In the genomic region with DNA sequence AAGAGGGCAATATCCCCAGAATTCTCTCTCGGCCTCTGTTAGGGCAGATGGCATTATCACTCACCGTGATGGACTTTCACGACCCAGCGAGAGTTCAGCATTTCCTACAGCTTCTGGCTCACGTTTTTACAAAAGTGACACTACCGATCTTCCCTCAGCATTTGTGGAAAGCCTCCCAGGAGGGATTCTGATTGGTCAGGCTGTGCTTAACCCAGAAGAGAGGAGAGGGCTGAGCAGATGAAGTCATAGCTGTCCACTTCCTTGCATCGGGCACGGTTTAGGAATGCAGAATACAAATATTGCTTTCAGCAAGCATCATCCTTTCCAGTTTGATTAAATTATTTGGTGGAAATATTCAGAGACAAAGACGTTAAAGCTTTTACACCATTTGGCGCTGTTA, we compare ENCODE assay signal across 18 cellular contexts.
DNase-seq lines count a peak whose midpoint lies in the region; ATAC-seq and TF ChIP-seq lines count a peak whose summit lies in the region.
"Had no signal": no experiment of that assay in that cellular context is flagged by ENCODE, and none has a peak within 500 bp of the region (broad histone marks: within the 10 kb centered on the region; RNA-seq: fewer than 3 reads in every experiment).

No MANE protein-coding gene starts in this region.

- H3K4me1 ChIP-seq in IMR-90 (ENCODE audit: control insufficient read depth, insufficient read depth, low read length) (peaks cover 3% of the 10 kb centered on the region; the same call in 1 of the 2 replicates), aorta (ENCODE audit: control insufficient read depth in 1 of 2, insufficient read depth in 2 of 2, low read length in 2 of 2) (no peaks in the 10 kb centered on the region), tibial artery (no peaks in the 10 kb centered on the region)

- no peak for TF ChIP-seq RAD21 in IMR-90 (IDR thresholded peaks at IDR 0.05; ENCODE audit: low read length)

- H4K8ac ChIP-seq in IMR-90 (ENCODE audit: low read depth in 2 of 2, low read length in 2 of 2), result no peak overlapping the region

- CTCF ChIA-PET in IMR-90 (lab: Yijun Ruan, JAX), result no interaction called here

- H3K56ac ChIP-seq in IMR-90 (ENCODE audit: extremely low read depth, insufficient read depth, low read length), result no peak overlapping the region

- H3K4me3 ChIP-seq in IMR-90 (ENCODE audit: insufficient read depth, low read depth, low read length), result no peak overlapping the region
- no peak overlapping the region for H3K4me3 ChIP-seq in aorta (ENCODE audit: low read length in 2 of 2)
- H3K4me3 ChIP-seq in tibial artery, result no peak overlapping the region
- H3K4me3 ChIP-seq: BLaER1 treated with 17β-estradiol and CSF1 and Interleukin-3, amounts not matched to agents 10 nM and 100 nM had no signal

- H3K18ac ChIP-seq in IMR-90 (ENCODE audit: low read depth, low read length), result no peak overlapping the region

- H3K27me3 ChIP-seq in IMR-90 (ENCODE audit: control insufficient read depth, insufficient read depth, low read length) (peaks cover 1% of the 10 kb centered on the region), aorta (ENCODE audit: control insufficient read depth in 1 of 2, insufficient read depth in 2 of 2, low read length in 1 of 2) (peaks cover 0 to 2% of the 10 kb centered on the region in 2 donors), tibial artery (peaks cover 0 to 18% of the 10 kb centered on the region in 2 donors)
- H3K27me3 ChIP-seq: BLaER1 treated with 17β-estradiol and CSF1 and Interleukin-3, amounts not matched to agents 10 nM and 100 nM had no signal

- no peak overlapping the region for H2AK9ac ChIP-seq in IMR-90 (replicated peaks; ENCODE audit: low read depth, low read length, poor library complexity)

- no peak overlapping the region for H3K27ac ChIP-seq in IMR-90 (ENCODE audit: insufficient read depth, low read length)
- H3K27ac ChIP-seq in aorta (ENCODE audit: low read depth in 1 of 2, low read length in 2 of 2), result no peak overlapping the region
- no peak overlapping the region for H3K27ac ChIP-seq in tibial artery
- H3K27ac ChIP-seq: BLaER1 treated with 17β-estradiol and CSF1 and Interleukin-3, amounts not matched to agents 10 nM and 100 nM had no signal

- no TSS peak for BruUV-seq in IMR-90 (replicated peaks; lab: Mats Ljungman, UMichigan)

- TF ChIP-seq CTCF in IMR-90 (conservative IDR thresholded peaks at IDR 0.05; ENCODE audit: low read depth, low read length) (no peak), natural killer cell (IDR thresholded peaks at IDR 0.05) (no peak), progenitor cell of endocrine pancreas (IDR thresholded peaks at IDR 0.05; ENCODE audit: unreplicated experiment) (no peak), tibial artery (IDR thresholded peaks at IDR 0.05) (no peak)

- H3K36me3 ChIP-seq in IMR-90 (ENCODE audit: control insufficient read depth, insufficient read depth, low read length) (no peaks in the 10 kb centered on the region), aorta (ENCODE audit: control insufficient read depth in 1 of 2, insufficient read depth in 2 of 2, low read length in 1 of 2) (no peaks in the 10 kb centered on the region), tibial artery (no peaks in the 10 kb centered on the region)
- H3K36me3 ChIP-seq: BLaER1 treated with 17β-estradiol and CSF1 and Interleukin-3, amounts not matched to agents 10 nM and 100 nM had no signal

- H4K5ac ChIP-seq in IMR-90 (ENCODE audit: low read depth, low read length), result no peak overlapping the region

- H3K4me3 Mint-ChIP-seq in immature natural killer cell (peak overlapping the region in 3 of 5 donors; percentile 44 to 62 (median 56)), natural killer cell (peak overlapping the region; percentile 52), progenitor cell of endocrine pancreas (ENCODE audit: low read depth) (no peak overlapping the region)
- H3K4me3 Mint-ChIP-seq: B cell; CD4-positive, CD25-positive, alpha-beta regulatory T cell; CD8-positive, alpha-beta memory T cell; H9 had no signal

- DNase-seq in IMR-90 (peak; percentile 7), immature natural killer cell (no peak), natural killer cell (no peak), progenitor cell of endocrine pancreas (ENCODE audit: low spot score, unreplicated experiment) (no peak), aorta (no peak), tibial artery (no peak), Right ventricle myocardium superior (no peak)
- no peak for DNase-seq in NK-92 treated with Interleukin-12 subunit alpha and Interleukin-12 subunit beta, amount 100 ng/mL, for 24 hours (lab: John Stamatoyannopoulos, UW)
- DNase-seq: CD4-positive, CD25-positive, alpha-beta regulatory T cell; CD8-positive, alpha-beta memory T cell; COR-L47; DMS 273 treated with DMSO at 0.1 percent for 48 hours; DMS53; DND-41; GDM1; H9 had no signal

- intact Hi-C loops in IMR-90 (cut with micrococcal nuclease) (no loop called here), natural killer cell (cut with micrococcal nuclease) (no loop called here), aorta (cut with DNase I) (no loop called here), tibial artery (cut with DNase I; ENCODE audit: low total_unique reads) (no loop called here), Right ventricle myocardium superior (cut with DNase I) (no loop called here)

- ATAC-seq in IMR-90 (ENCODE audit: low read depth), result peak; percentile 83
- peak in 1 of 3 donors; percentile 11 for ATAC-seq in natural killer cell
- ATAC-seq in aorta (ENCODE audit: low FRiP score), result no peak
- no peak for ATAC-seq in Right ventricle myocardium superior (ENCODE audit: poor library complexity)

- H2BK20ac ChIP-seq in IMR-90 (ENCODE audit: low read depth, low read length), result no peak overlapping the region

- no peak overlapping the region for H2BK5ac ChIP-seq in IMR-90 (ENCODE audit: low read depth, low read length, poor library complexity, severe bottlenecking)

- no peak overlapping the region for H4K91ac ChIP-seq in IMR-90 (ENCODE audit: insufficient read depth, low read depth, low read length)

- WGBS in IMR-90 (ENCODE audit: extremely low coverage in 2 of 2, insufficient read length in 1 of 2), 2 experiments, result 100% methylated on average over 1 of the region's 10 CpGs; no CpG with 5 or more reads in 1 of the 2 experiments
- 60 to 62% methylated on average over 10 of the region's 10 CpGs for WGBS in aorta, 2 donors

- TF ChIP-seq POLR2A in IMR-90 (IDR thresholded peaks at IDR 0.05; ENCODE audit: low read depth, low read length), result no peak

- dilution Hi-C loops in IMR-90 (cut with HindIII; ENCODE audit: low sequenced_read_pairs, unreplicated experiment), result no loop called here

- peak overlapping the region; percentile 76 to 97 (median 92) for H3K27ac Mint-ChIP-seq in immature natural killer cell
- H3K27ac Mint-ChIP-seq in natural killer cell, result peak overlapping the region; percentile 72 to 82
- peak overlapping the region; percentile 45 for H3K27ac Mint-ChIP-seq in progenitor cell of endocrine pancreas
- H3K27ac Mint-ChIP-seq: B cell; CD4-positive, CD25-positive, alpha-beta regulatory T cell; H9 had no signal

- H3K9ac ChIP-seq in IMR-90 (ENCODE audit: low read depth, low read length), result no peak overlapping the region
- H3K9ac ChIP-seq: BLaER1 treated with 17β-estradiol and CSF1 and Interleukin-3, amounts not matched to agents 10 nM and 100 nM had no signal

- H2AK5ac ChIP-seq in IMR-90 (ENCODE audit: low read depth, low read length), result no peak overlapping the region

- no peaks in the 10 kb centered on the region for H4K20me1 ChIP-seq in IMR-90 (ENCODE audit: insufficient read depth, low read length)
- H4K20me1 ChIP-seq: BLaER1 treated with 17β-estradiol and CSF1 and Interleukin-3, amounts not matched to agents 10 nM and 100 nM had no signal

- H3K9me1 ChIP-seq in IMR-90 (ENCODE audit: insufficient read depth, low read length), result no peaks in the 10 kb centered on the region

- H3K36me3 Mint-ChIP-seq in immature natural killer cell (peaks cover 0 to 8% (median 5%) of the 10 kb centered on the region in 3 donors), natural killer cell (peaks cover 6% of the 10 kb centered on the region), progenitor cell of endocrine pancreas (ENCODE audit: insufficient read depth) (no peaks in the 10 kb centered on the region)
- H3K36me3 Mint-ChIP-seq: CD4-positive, CD25-positive, alpha-beta regulatory T cell; CD8-positive, alpha-beta memory T cell had no signal

- H3K27me3 Mint-ChIP-seq in immature natural killer cell (ENCODE audit: low read depth in 3 of 3) (peaks cover 2 to 5% (median 2%) of the 10 kb centered on the region in 3 donors), natural killer cell (ENCODE audit: low read depth in 2 of 2) (peaks cover 0 to 2% of the 10 kb centered on the region in 2 donors), progenitor cell of endocrine pancreas (peaks cover 5% of the 10 kb centered on the region)
- H3K27me3 Mint-ChIP-seq: B cell; CD4-positive, CD25-positive, alpha-beta regulatory T cell; CD8-positive, alpha-beta memory T cell had no signal

- H2BK120ac ChIP-seq in IMR-90 (ENCODE audit: low read depth, low read length), result no peak overlapping the region

- in situ Hi-C loops in IMR-90 (cut with MboI; ENCODE audit: low sequenced_read_pairs), result no loop called here

- H3K4ac ChIP-seq in IMR-90 (ENCODE audit: low read depth, low read length), result no peak overlapping the region

- no peak overlapping the region for H2AFZ ChIP-seq in IMR-90 (replicated peaks; ENCODE audit: low read length, poor library complexity)

- H2BK15ac ChIP-seq in IMR-90 (ENCODE audit: low read depth, low read length), result no peak overlapping the region

- H3K9me3 ChIP-seq in IMR-90 (ENCODE audit: control insufficient read depth, insufficient read depth, low read length) (0 out of 2 replicates have a peak, but pooled peaks cover 2% of the 10 kb centered on the region), aorta (ENCODE audit: control insufficient read depth, low read length) (peaks cover 13% of the 10 kb centered on the region), tibial artery (no peaks in the 10 kb centered on the region)

- no peak overlapping the region for H3K23ac ChIP-seq in IMR-90 (ENCODE audit: low read depth, low read length)

- no peak overlapping the region for H3K14ac ChIP-seq in IMR-90 (replicated peaks; ENCODE audit: low read depth, low read length)

- H3K4me1 Mint-ChIP-seq in immature natural killer cell, result peaks cover 18 to 31% of the 10 kb centered on the region in 2 donors
- H3K4me1 Mint-ChIP-seq in natural killer cell, result peaks cover 14 to 17% of the 10 kb centered on the region in 2 donors
- H3K4me1 Mint-ChIP-seq in progenitor cell of endocrine pancreas (ENCODE audit: low read depth), result no peaks in the 10 kb centered on the region
- H3K4me1 Mint-ChIP-seq: B cell had no signal

- no peak overlapping the region for H3K4me2 ChIP-seq in IMR-90 (ENCODE audit: low read depth, low read length)
- H3K4me2 ChIP-seq: BLaER1 treated with 17β-estradiol and CSF1 and Interleukin-3, amounts not matched to agents 10 nM and 100 nM had no signal

- POLR2A ChIA-PET in IMR-90 (lab: Charles Lee; ENCODE audit: unreplicated experiment), result no interaction called here

- H3K79me1 ChIP-seq in IMR-90 (ENCODE audit: low read depth in 1 of 2, low read length in 2 of 2), result no peaks in the 10 kb centered on the region

- H3K9me3 Mint-ChIP-seq in immature natural killer cell (peaks cover 0 to 19% (median 0%) of the 10 kb centered on the region in 6 donors), natural killer cell (peaks cover 2 to 4% of the 10 kb centered on the region in 2 donors), progenitor cell of endocrine pancreas (ENCODE audit: low read depth) (no peaks in the 10 kb centered on the region)
